ENCODE assay signal across 8 cellular contexts in genomic region chr9:83979812-83980394, GRCh38. TPM values are rescaled to one million over a fixed set of nuclear protein-coding genes. Genes with fewer than 3 reads are reported as not detected.
DNase-seq lines count a peak whose midpoint lies in the region; ATAC-seq and TF ChIP-seq lines count a peak whose summit lies in the region.

Gene HNRNPK (minus strand): TSS chr9:83980215. CDS start chr9:83978252, 1,963 bp downstream.

- no peaks in the 10 kb centered on the region for H3K9me3 Mint-ChIP-seq in activated naive CD4-positive, alpha-beta T cell treated with anti-CD3 and anti-CD28 coated beads, Interleukin-2, amount 50 U/mL, for 72 hours

- ATAC-seq in HG02610 (IDR thresholded peaks at IDR 0.05; ENCODE audit: unreplicated experiment): peak; percentile 88
- ATAC-seq in activated naive CD4-positive, alpha-beta T cell treated with anti-CD3 and anti-CD28 coated beads, Interleukin-2, amount 50 U/mL, for 72 hours: peak; percentile 85 to 86

- H3K4me3 ChIP-seq in suprapubic skin: peak within 1 kb of the TSS; percentile 90

- CTCF ChIA-PET in GM10248 (lab: Yijun Ruan, JAX): interaction anchor here (1.1 to 1.7 kb wide), 3 partner anchors 9 to 193 kb away, joined by 3 to 8 read pairs (median 3); no protein-coding TSS in a partner anchor

- no peak for TF ChIP-seq EP300 in suprapubic skin (IDR thresholded peaks at IDR 0.05)

- TF ChIP-seq CTCF in GM10248 (IDR thresholded peaks at IDR 0.05; ENCODE audit: control extremely low read depth, extremely low read depth, low read depth, missing control alignments): no peak
- peak in 1 of 2 donors; percentile 8 for TF ChIP-seq CTCF in suprapubic skin (IDR thresholded peaks at IDR 0.05)

- TF ChIP-seq POLR2A in suprapubic skin (IDR thresholded peaks at IDR 0.05): no peak

- WGBS in suprapubic skin: no CpG with 5 or more reads among the region's 57 CpGs

- no peaks in the 10 kb centered on the region for H3K9me3 ChIP-seq in suprapubic skin

- peak within 1 kb of the TSS; percentile 93 to 99 for H3K27ac Mint-ChIP-seq in activated naive CD4-positive, alpha-beta T cell treated with anti-CD3 and anti-CD28 coated beads, Interleukin-2, amount 50 U/mL, for 72 hours

- H3K27me3 ChIP-seq in suprapubic skin: no peaks in the 10 kb centered on the region

- H3K27ac ChIP-seq in suprapubic skin: peak within 1 kb of the TSS; percentile 100

- peaks cover 21% of the 10 kb centered on the region for H3K36me3 ChIP-seq in suprapubic skin

- H3K4me1 ChIP-seq in suprapubic skin: peaks cover 40% of the 10 kb centered on the region

- peak; percentile 99 for DNase-seq in GM10248 (ENCODE audit: extremely low spot score)
- peak; percentile 98 for DNase-seq in NCI-H1092 (lab: John Stamatoyannopoulos, UW)
- peak; percentile 33 for DNase-seq in SKM-1 (lab: John Stamatoyannopoulos, UW; ENCODE audit: unreplicated experiment)
- DNase-seq in activated naive CD4-positive, alpha-beta T cell treated with anti-CD3 and anti-CD28 coated beads, Interleukin-2, amount 50 U/mL, for 72 hours (ENCODE audit: low spot score in 2 of 2): peak; percentile 99
- DNase-seq in glomerular endothelial cell (ENCODE audit: extremely low read depth, low read depth, low spot score): peak; percentile 82
- peak; percentile 95 for DNase-seq in occipital lobe (lab: John Stamatoyannopoulos, UW)
- DNase-seq in suprapubic skin (ENCODE audit: low spot score in 2 of 2): peak; percentile 99

- POLR2A ChIA-PET in GM10248 (lab: Yijun Ruan, JAX): interaction anchor here (1.0 to 1.8 kb wide), 3 partner anchors 8 to 58 kb away, joined by 4 to 8 read pairs (median 4); partner anchors contain the start of gene KIF27

- H3K36me3 Mint-ChIP-seq in activated naive CD4-positive, alpha-beta T cell treated with anti-CD3 and anti-CD28 coated beads, Interleukin-2, amount 50 U/mL, for 72 hours: peaks cover 54 to 77% of the 10 kb centered on the region in 2 donors

RNA-seq across cellular contexts. Expression of gene HNRNPK, which starts in this region (rescaled TPM):
- total RNA-seq in activated naive CD4-positive, alpha-beta T cell treated with anti-CD3 and anti-CD28 coated beads, Interleukin-2, amount 50 U/mL, for 72 hours: 100 to 1,000 TPM; 568 to 788 TPM
- total RNA-seq in glomerular endothelial cell: 557 and 583 TPM in 2 replicates
- total RNA-seq in occipital lobe: 769 TPM
- 100 to 1,000 TPM; 422 to 538 (median 448) TPM for total RNA-seq in suprapubic skin

Comparison
In these comparisons a context has a peak if more than half of its experiments do, and no peak if none do; other contexts are left out.
1. Peak in every context shown above with its lines: DNase-seq, ATAC-seq, H3K4me3 ChIP-seq and H3K27ac ChIP-seq.
2. DNase-seq: peak in every context shown above with its lines; median percentile 99 in GM10248; 99 in activated naive CD4-positive, alpha-beta T cell treated with anti-CD3 and anti-CD28 coated beads, Interleukin-2, amount 50 U/mL, for 72 hours; 99 in suprapubic skin; 98 in NCI-H1092; 95 in occipital lobe; 82 in glomerular endothelial cell; 33 in SKM-1.